8 cellular contexts compared by ENCODE assay signal in genomic region chr1:40784141-40784770, GRCh38. TPM values are rescaled to one million over a fixed set of nuclear protein-coding genes. Genes with fewer than 3 reads are reported as not detected.
DNase-seq lines count a peak whose midpoint lies in the region; TF ChIP-seq lines count a peak whose summit lies in the region.

No MANE protein-coding gene starts in this region.

- peaks cover 3% of the 10 kb centered on the region; the same call in 1 of the 2 replicates for H3K27me3 ChIP-seq in OCI-LY1 (ENCODE audit: insufficient read depth, low read length)
- no peaks in the 10 kb centered on the region for H3K27me3 ChIP-seq in esophagus (ENCODE audit: control insufficient read depth in 1 of 2, insufficient read depth in 2 of 2, low read length in 2 of 2)
- peaks cover 31% of the 10 kb centered on the region for H3K27me3 ChIP-seq in trophoblast cell (ENCODE audit: insufficient read depth, low read length)

- H3K9ac ChIP-seq in OCI-LY1 (ENCODE audit: low read length) (no peak overlapping the region), trophoblast cell (ENCODE audit: low read length) (no peak overlapping the region)

- H3K27ac ChIP-seq in OCI-LY1 (ENCODE audit: low read depth, low read length, poor library complexity, severe bottlenecking) (no peak overlapping the region), esophagus (ENCODE audit: low read depth in 2 of 2, low read length in 1 of 2) (peak overlapping the region; percentile 56 to 66), trophoblast cell (ENCODE audit: low read depth, low read length) (no peak overlapping the region)

- H2AFZ ChIP-seq in OCI-LY1 (ENCODE audit: low read length), result no peak overlapping the region
- no peak overlapping the region for H2AFZ ChIP-seq in trophoblast cell (ENCODE audit: insufficient read depth, low read length, poor library complexity)

- no peak overlapping the region for H2BK120ac ChIP-seq in trophoblast cell (ENCODE audit: insufficient read depth, low read length, poor library complexity)

- TF ChIP-seq CTCF in GM12864 (IDR thresholded peaks at IDR 0.05; ENCODE audit: low read depth, low read length, missing control alignments), result no peak
- TF ChIP-seq CTCF in OCI-LY1 (IDR thresholded peaks at IDR 0.05; ENCODE audit: low read length), result no peak

- no peak for DNase-seq in GM12864 (ENCODE audit: low read depth)
- DNase-seq in trophoblast cell, result peak in 1 of 2 donors; percentile 33
- no peak for DNase-seq in occipital lobe (lab: John Stamatoyannopoulos, UW)
- no peak for DNase-seq in DMS114 treated with DMSO at 0.1 percent for 48 hours (lab: John Stamatoyannopoulos, UW; ENCODE audit: unreplicated experiment)
- DNase-seq in OCI-M1 (lab: John Stamatoyannopoulos, UW), result no peak
- no peak for DNase-seq in NCI-H187 (lab: John Stamatoyannopoulos, UW)

- no peaks in the 10 kb centered on the region for H3K4me1 ChIP-seq in OCI-LY1 (ENCODE audit: insufficient read depth, low read length, severe bottlenecking)
- peaks cover 4 to 16% of the 10 kb centered on the region in 2 donors for H3K4me1 ChIP-seq in esophagus (ENCODE audit: control insufficient read depth in 2 of 2, insufficient read depth in 2 of 2, low read length in 1 of 2)
- H3K4me1 ChIP-seq in trophoblast cell (ENCODE audit: control insufficient read depth in 1 of 2, insufficient read depth in 2 of 2, low read length in 2 of 2), result peaks cover 8 to 9% of the 10 kb centered on the region in 2 experiments

- no peak overlapping the region for H2AK5ac ChIP-seq in trophoblast cell (ENCODE audit: low read length)

- H3K4me2 ChIP-seq in OCI-LY1 (ENCODE audit: low read length) (peak overlapping the region; percentile 24; the same call in 1 of the 2 replicates), trophoblast cell (ENCODE audit: low read length) (peak overlapping the region; percentile 76)

- H4K91ac ChIP-seq in trophoblast cell (ENCODE audit: low read depth, low read length), result no peak overlapping the region

- no peak overlapping the region for H4K8ac ChIP-seq in trophoblast cell (ENCODE audit: low read depth, low read length)

- H3K14ac ChIP-seq in trophoblast cell (ENCODE audit: low read length), result no peak overlapping the region

- H3K18ac ChIP-seq in trophoblast cell (ENCODE audit: low read length), result no peak overlapping the region

- H3K4me3 ChIP-seq in GM12864 (ENCODE audit: low read depth, low read length), result peak overlapping the region; percentile 37
- H3K4me3 ChIP-seq in OCI-LY1 (ENCODE audit: low read depth, low read length, poor library complexity, severe bottlenecking), result no peak overlapping the region
- peak overlapping the region; percentile 44 to 74 for H3K4me3 ChIP-seq in esophagus (ENCODE audit: low read depth in 1 of 2, low read length in 2 of 2)
- H3K4me3 ChIP-seq in trophoblast cell (ENCODE audit: low read depth, low read length), result no peak overlapping the region

- H2BK12ac ChIP-seq in trophoblast cell (ENCODE audit: low read length), result no peak overlapping the region

- no peak overlapping the region for H4K12ac ChIP-seq in trophoblast cell (ENCODE audit: low read depth, low read length)

- no peaks in the 10 kb centered on the region for H3K79me2 ChIP-seq in OCI-LY1 (ENCODE audit: insufficient read depth, low read length)
- no peaks in the 10 kb centered on the region for H3K79me2 ChIP-seq in trophoblast cell (ENCODE audit: control insufficient read depth, insufficient read depth, low read length, poor library complexity)

- H3K9me3 ChIP-seq in OCI-LY1 (ENCODE audit: low read length), result no peaks in the 10 kb centered on the region
- no peaks in the 10 kb centered on the region for H3K9me3 ChIP-seq in esophagus (ENCODE audit: control insufficient read depth in 2 of 2, insufficient read depth in 1 of 2, low read depth in 1 of 2, low read length in 1 of 2)
- H3K9me3 ChIP-seq in trophoblast cell (ENCODE audit: insufficient read depth, low read depth, low read length), result peaks cover 8% of the 10 kb centered on the region

- no peak overlapping the region for H2BK5ac ChIP-seq in trophoblast cell (ENCODE audit: low read depth, low read length, poor library complexity)

- no peaks in the 10 kb centered on the region for H3K79me1 ChIP-seq in trophoblast cell (ENCODE audit: low read length)

- no peak overlapping the region for H3K4ac ChIP-seq in trophoblast cell (ENCODE audit: low read depth, low read length)

- H4K20me1 ChIP-seq in OCI-LY1 (ENCODE audit: insufficient read depth, low read length), result no peaks in the 10 kb centered on the region

- no peaks in the 10 kb centered on the region for H3K9me2 ChIP-seq in OCI-LY1 (ENCODE audit: low read depth, low read length)

- 15% methylated on average over 49 to 63 of the region's 63 CpGs for WGBS in esophagus, 2 donors
- no CpG with 5 or more reads among the region's 63 CpGs for WGBS in trophoblast cell (ENCODE audit: extremely low coverage, insufficient coverage, insufficient read length)

- H3F3A ChIP-seq in OCI-LY1 (ENCODE audit: insufficient read depth, low read length), result no peaks in the 10 kb centered on the region

- H3K23ac ChIP-seq in trophoblast cell (ENCODE audit: low read length), result no peak overlapping the region

- no peaks in the 10 kb centered on the region for H3K36me3 ChIP-seq in OCI-LY1 (ENCODE audit: insufficient read depth, low read length)
- H3K36me3 ChIP-seq in esophagus (ENCODE audit: control insufficient read depth in 2 of 2, insufficient read depth in 2 of 2, low read length in 1 of 2), result no peaks in the 10 kb centered on the region
- no peaks in the 10 kb centered on the region for H3K36me3 ChIP-seq in trophoblast cell (ENCODE audit: control insufficient read depth in 1 of 2, insufficient read depth in 2 of 2, low read length in 2 of 2)

RNA-seq across cellular contexts. Expression of gene KCNQ4, which starts 0.7 kb away (rescaled TPM):
- 1 to 10 TPM; 1.4 to 1.9 TPM for polyA plus RNA-seq in esophagus
- polyA plus RNA-seq in trophoblast cell (2013), result 0.88 and 0.99 TPM in 2 replicates
- 1.7 TPM for total RNA-seq in occipital lobe

Comparison
In these comparisons a context has a peak if more than half of its experiments do, and no peak if none do; other contexts are left out.
1. H3K4me3 ChIP-seq: peak in GM12864 (single experiment) and esophagus (2 of 2); none in OCI-LY1 (single experiment) and trophoblast cell (single experiment).
2. H3K27ac ChIP-seq: peak in esophagus (2 of 2); none in OCI-LY1 (single experiment) and trophoblast cell (single experiment).